23 cellular contexts compared by ENCODE assay signal in genomic region chr18:67139899-67140298, GRCh38.
DNase-seq lines count a peak whose midpoint lies in the region; ATAC-seq, FAIRE-seq and TF ChIP-seq lines count a peak whose summit lies in the region.
"Had no signal": no experiment of that assay in that cellular context is flagged by ENCODE, and none has a peak within 500 bp of the region (broad histone marks: within the 10 kb centered on the region; RNA-seq: fewer than 3 reads in every experiment).

No MANE protein-coding gene starts in this region.

- H2BK120ac ChIP-seq in mesendoderm (ENCODE audit: low read depth, low read length) = no peak overlapping the region

- no peak for ATAC-seq in HepG2
- no peak for ATAC-seq in pancreas
- ATAC-seq in GM18517 (IDR thresholded peaks at IDR 0.05; ENCODE audit: unreplicated experiment) = no peak
- ATAC-seq: CD8-positive, alpha-beta T cell; GM12878 had no signal

- FAIRE-seq in HepG2 (lab: Jason Lieb, UNC) = no peak
- no peak for FAIRE-seq in pancreas (lab: Jason Lieb, UNC)
- FAIRE-seq: A204.1, GM12878, H54 had no signal

- H3K79me1 ChIP-seq in mesendoderm (ENCODE audit: low read length) = no peaks in the 10 kb centered on the region

- no peak overlapping the region for H2AK5ac ChIP-seq in mesendoderm (ENCODE audit: low read length)

- H3K36me3 ChIP-seq in liver (ENCODE audit: control insufficient read depth in 4 of 4, insufficient read depth in 3 of 4, low read depth in 1 of 4, low read length in 3 of 4) (no peaks in the 10 kb centered on the region), HepG2 (replicated peaks in 1 of 2; ENCODE audit: control insufficient read depth in 1 of 2, insufficient read depth in 2 of 2, low read length in 2 of 2) (no peaks in the 10 kb centered on the region), OCI-LY3 (replicated peaks; ENCODE audit: low read depth, low read length) (no peaks in the 10 kb centered on the region), mesendoderm (ENCODE audit: control insufficient read depth, insufficient read depth, low read length) (no peaks in the 10 kb centered on the region), pancreas (no peaks in the 10 kb centered on the region)
- H3K36me3 ChIP-seq: BLaER1, HAP-1 had no signal

- DNase-seq in HepG2 (ENCODE audit: low spot score) (no peak), mesendoderm (no peak), pancreas (no peak)
- no peak for DNase-seq in stimulated activated CD4-positive, alpha-beta T cell treated with anti-CD3 and anti-CD28 coated beads, Interleukin-4, amount 100 ng/mL, for 4 hours
- DNase-seq: Caco-2; CD4-positive, CD25-positive, alpha-beta regulatory T cell; CD8-positive, alpha-beta T cell; DMS 273 treated with DMSO at 0.1 percent for 48 hours; DMS79; EL; GDM1; GOT3; HFFc6 had no signal

- intact Hi-C loops in HepG2 (cut with micrococcal nuclease; ENCODE audit: unreplicated experiment) = no loop called here
- intact Hi-C loops in pancreas (cut with DNase I) = no loop called here

- no TSS peak for BruUV-seq in HepG2 (replicated peaks; lab: Mats Ljungman, UMichigan)

- no peak overlapping the region for H2BK5ac ChIP-seq in mesendoderm (ENCODE audit: low read length)

- H3K56ac ChIP-seq in mesendoderm (ENCODE audit: low read length) = no peak overlapping the region

- no peak overlapping the region for H4K5ac ChIP-seq in mesendoderm (ENCODE audit: low read length)

- H3K27ac ChIP-seq in liver (ENCODE audit: low read depth in 1 of 2, low read length in 2 of 2) (no peak overlapping the region), HepG2 (ENCODE audit: extremely low read length, insufficient read depth, low read length) (no peak overlapping the region), OCI-LY3 (ENCODE audit: low read length) (no peak overlapping the region), mesendoderm (ENCODE audit: low read depth, low read length) (no peak overlapping the region), pancreas (no peak overlapping the region)
- H3K27ac ChIP-seq: 22Rv1, BLaER1, C4-2B had no signal

- H2AFZ ChIP-seq in HepG2 (ENCODE audit: low read length) (no peak overlapping the region), OCI-LY3 (ENCODE audit: low read depth, low read length) (peak overlapping the region; percentile 13)

- H3K4me3 ChIP-seq in liver (ENCODE audit: low read depth in 1 of 3, low read length in 3 of 3) (no peak overlapping the region), HepG2 (replicated peaks in 1 of 3; ENCODE audit: insufficient read depth in 1 of 3, low read depth in 2 of 3, low read length in 3 of 3) (no peak overlapping the region), OCI-LY3 (ENCODE audit: low read length) (no peak overlapping the region), mesendoderm (ENCODE audit: low read length) (no peak overlapping the region), pancreas (no peak overlapping the region)
- H3K4me3 ChIP-seq: BLaER1, GM12878, HAP-1 had no signal

- H3K9me3 ChIP-seq in liver (ENCODE audit: control insufficient read depth in 4 of 4, low read length in 3 of 4) (no peaks in the 10 kb centered on the region), HepG2 (ENCODE audit: low read length) (no peaks in the 10 kb centered on the region), OCI-LY3 (ENCODE audit: insufficient read depth, low read length) (no peaks in the 10 kb centered on the region), pancreas (no peaks in the 10 kb centered on the region)
- H3K9me3 ChIP-seq: BLaER1, Caco-2, HAP-1 had no signal

- POLR2A ChIA-PET in HepG2 (lab: Yijun Ruan, JAX) = no interaction called here

- no peak for TF ChIP-seq EP300 in HepG2 (IDR thresholded peaks at IDR 0.05; ENCODE audit: low read depth in 2 of 2, low read length in 2 of 2)
- TF ChIP-seq EP300 in HepG2 (CRISPR knock-in tag; IDR thresholded peaks at IDR 0.05; ENCODE audit: borderline replicate concordance) = no peak

- H3K9ac ChIP-seq in liver (ENCODE audit: low read depth in 1 of 2, low read length in 2 of 2) = no peak overlapping the region
- H3K9ac ChIP-seq in HepG2 (ENCODE audit: insufficient read depth, low read depth, low read length) = no peak overlapping the region
- H3K9ac ChIP-seq in OCI-LY3 (ENCODE audit: low read length) = no peak overlapping the region
- no peak overlapping the region for H3K9ac ChIP-seq in mesendoderm (ENCODE audit: low read length)
- H3K9ac ChIP-seq: BLaER1 had no signal

- H3K23ac ChIP-seq in mesendoderm (ENCODE audit: low read length) = peak overlapping the region; percentile 59

- no peak overlapping the region for H4K8ac ChIP-seq in mesendoderm (ENCODE audit: low read depth, low read length)

- no peak for TF ChIP-seq POLR2A in HepG2 (IDR thresholded peaks at IDR 0.05; ENCODE audit: insufficient read depth in 1 of 2, low read depth in 2 of 2, low read length in 2 of 2)

- H3K27me3 ChIP-seq in liver (ENCODE audit: control insufficient read depth in 4 of 4, insufficient read depth in 4 of 4, low read length in 3 of 4) (no peaks in the 10 kb centered on the region), HepG2 (ENCODE audit: control insufficient read depth in 1 of 2, insufficient read depth in 2 of 2, low read length in 2 of 2) (no peaks in the 10 kb centered on the region), OCI-LY3 (ENCODE audit: low read depth, low read length) (no peaks in the 10 kb centered on the region), mesendoderm (ENCODE audit: insufficient read depth, low read length, poor library complexity) (no peaks in the 10 kb centered on the region), pancreas (no peaks in the 10 kb centered on the region)
- H3K27me3 ChIP-seq: BLaER1 had no signal

- H3K79me2 ChIP-seq in HepG2 (ENCODE audit: insufficient read depth, low read length) (no peaks in the 10 kb centered on the region), OCI-LY3 (ENCODE audit: low read length) (no peaks in the 10 kb centered on the region), mesendoderm (ENCODE audit: control insufficient read depth, insufficient read depth, low read length) (no peaks in the 10 kb centered on the region)

- CTCF ChIA-PET in HepG2 (lab: Yijun Ruan, JAX; ENCODE audit: low intra/inter-chr PET ratio, low total read pairs) = no interaction called here

- in situ Hi-C loops in HepG2 (cut with HindIII; ENCODE audit: extremely low pct_ligation_motif_present, low pct_unique_long_range_greater_than_20kb) = no loop called here

- H3K4me2 ChIP-seq in HepG2 (ENCODE audit: low read depth, low read length) = no peak overlapping the region
- no peak overlapping the region for H3K4me2 ChIP-seq in OCI-LY3 (ENCODE audit: low read length)
- H3K4me2 ChIP-seq in mesendoderm (ENCODE audit: low read length) = no peak overlapping the region
- H3K4me2 ChIP-seq: BLaER1 had no signal

- H3K4me1 ChIP-seq in liver (ENCODE audit: control insufficient read depth in 4 of 4, insufficient read depth in 4 of 4, low read length in 3 of 4) (peaks cover 2 to 18% (median 11%) of the 10 kb centered on the region in 4 donors), HepG2 (ENCODE audit: insufficient read depth, low read length) (no peaks in the 10 kb centered on the region), OCI-LY3 (ENCODE audit: low read length) (no peaks in the 10 kb centered on the region), mesendoderm (ENCODE audit: control insufficient read depth, low read depth, low read length) (no peaks in the 10 kb centered on the region), pancreas (no peaks in the 10 kb centered on the region)
- H3K4me1 ChIP-seq: BLaER1, Caco-2, HAP-1 had no signal

- no peak overlapping the region for H3K18ac ChIP-seq in mesendoderm (ENCODE audit: low read length)

- H2BK15ac ChIP-seq in mesendoderm (replicated peaks; ENCODE audit: low read depth) = no peak overlapping the region

- WGBS in liver = 27% methylated on average over 1 of the region's 1 CpG
- 7% methylated on average over 1 of the region's 1 CpG for WGBS in HepG2 (ENCODE audit: low lambda C conversion rate)
- WGBS in mesendoderm (ENCODE audit: extremely low coverage, insufficient coverage, low lambda C conversion rate) = no CpG with 5 or more reads among the region's 1 CpG
- 32 to 34% methylated on average over 1 of the region's 1 CpG for WGBS in pancreas, 2 donors

- H4K20me1 ChIP-seq in HepG2 (ENCODE audit: insufficient read depth, low read length) (no peaks in the 10 kb centered on the region), OCI-LY3 (ENCODE audit: insufficient read depth, low read length) (no peaks in the 10 kb centered on the region)
- H4K20me1 ChIP-seq: BLaER1 had no signal

- TF ChIP-seq RAD21 in liver (IDR thresholded peaks at IDR 0.05) (peak in 1 of 2 donors; percentile 29), HepG2 (CRISPR knock-in tag; IDR thresholded peaks at IDR 0.05) (no peak)

- H3K4ac ChIP-seq in mesendoderm (ENCODE audit: low read depth, low read length) = no peak overlapping the region

- no peak for TF ChIP-seq CTCF in liver (IDR thresholded peaks at IDR 0.05; ENCODE audit: low read depth, low read length, missing input control)
- no peak for TF ChIP-seq CTCF in HepG2 (CRISPR knock-in tag; IDR thresholded peaks at IDR 0.05)
- no peak for TF ChIP-seq CTCF in OCI-LY3 (IDR thresholded peaks at IDR 0.05; ENCODE audit: low read depth, low read length)
- no peak for TF ChIP-seq CTCF in pancreas (IDR thresholded peaks at IDR 0.05)

TF ChIP-seq in liver, 16 proteins besides CTCF, POLR2A, EP300 and RAD21 (continues in another document):
- TF ChIP-seq, protein P1, sequence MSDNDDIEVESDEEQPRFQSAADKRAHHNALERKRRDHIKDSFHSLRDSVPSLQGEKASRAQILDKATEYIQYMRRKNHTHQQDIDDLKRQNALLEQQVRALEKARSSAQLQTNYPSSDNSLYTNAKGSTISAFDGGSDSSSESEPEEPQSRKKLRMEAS (IDR thresholded peaks at IDR 0.05) = peak; percentile 52
- TF ChIP-seq GABPA (IDR thresholded peaks at IDR 0.05 in 1 of 2, conservative IDR thresholded peaks at IDR 0.05 in 1 of 2) (no peak), RXRA (IDR thresholded peaks at IDR 0.05) (peak; percentile 62 to 84), TAF1 (conservative IDR thresholded peaks at IDR 0.05) (no peak)

TF ChIP-seq in HepG2, 621 proteins besides CTCF, POLR2A, EP300 and RAD21 (continues in another document):
- TF ChIP-seq PAF1 (CRISPR knock-in tag; IDR thresholded peaks at IDR 0.05) = no peak
- no peak for TF ChIP-seq BCL6 (CRISPR knock-in tag; IDR thresholded peaks at IDR 0.05)
- TF ChIP-seq ZNF674 (CRISPR knock-in tag; IDR thresholded peaks at IDR 0.05; ENCODE audit: low read depth) = no peak
- TF ChIP-seq ZFP36 (IDR thresholded peaks at IDR 0.05; ENCODE audit: borderline replicate concordance, low read depth, low read length, partially characterized antibody) = no peak
- TF ChIP-seq FOSL1 (CRISPR knock-in tag; IDR thresholded peaks at IDR 0.05; ENCODE audit: borderline replicate concordance) = no peak
- TF ChIP-seq ZNF549 (CRISPR knock-in tag; IDR thresholded peaks at IDR 0.05) = no peak
- no peak for TF ChIP-seq ZNF629 (CRISPR knock-in tag; conservative IDR thresholded peaks at IDR 0.05)
